8 cellular contexts compared by ENCODE assay signal in genomic region chr11:1763796-1764661, GRCh38. TPM values are rescaled to one million over a fixed set of nuclear protein-coding genes. Genes with fewer than 3 reads are reported as not detected.
A peak's percentile ranks its signal among the peaks of the same experiment; 100 is the strongest.
DNase-seq lines count a peak whose midpoint lies in the region; ATAC-seq and TF ChIP-seq lines count a peak whose summit lies in the region.

Gene CTSD (minus strand): TSS chr11:1763927. CDS start chr11:1763859, 68 bp downstream.

- H3K36me3 ChIP-seq in HUES48 (ENCODE audit: control insufficient read depth, insufficient read depth, low read length): peaks cover 23% of the 10 kb centered on the region

- H3K4me3 ChIP-seq in HUES48 (ENCODE audit: low read depth, low read length) (peak within 1 kb of the TSS; percentile 79), fibroblast of pulmonary artery (replicated peaks; ENCODE audit: low read depth, low read length) (peak within 1 kb of the TSS; percentile 79)

- H3K27ac ChIP-seq in HUES48 (ENCODE audit: low read depth, low read length): peak within 1 kb of the TSS; percentile 45

- intact Hi-C loops in activated T-helper 2 cell treated with anti-CD3 and anti-CD28 coated beads, Interferon-gamma antibody, Interleukin-2, Interleukin-4, amounts not matched to agents 10 μg/mL and 5 μg/mL and 100 μg/mL, durations not matched to agents 14 hours and 24 hours and 36 hours (cut with micrococcal nuclease): no loop called here

- no peaks in the 10 kb centered on the region for H3K27me3 ChIP-seq in HUES48 (ENCODE audit: control insufficient read depth, insufficient read depth, low read length)

- H3K4me1 ChIP-seq in HUES48 (ENCODE audit: control insufficient read depth, insufficient read depth, low read length): peaks cover 8% of the 10 kb centered on the region; the same call in 1 of the 2 replicates

- no peaks in the 10 kb centered on the region for H3K9me3 Mint-ChIP-seq in activated T-helper 2 cell treated with anti-CD3 and anti-CD28 coated beads, Interferon-gamma antibody, Interleukin-2, Interleukin-4, amounts not matched to agents 10 μg/mL and 5 μg/mL and 100 μg/mL, durations not matched to agents 14 hours and 24 hours and 36 hours
- H3K9me3 Mint-ChIP-seq in nephron progenitor cell: no peaks in the 10 kb centered on the region
- no peaks in the 10 kb centered on the region for H3K9me3 Mint-ChIP-seq in stimulated activated naive CD8-positive, alpha-beta T cell treated with anti-CD3 and anti-CD28 coated beads, Interleukin-15, Interleukin-2, amounts not matched to agents 100 ng/mL and 50 ng/mL, for 24 hours

- H3K27ac Mint-ChIP-seq in activated T-helper 2 cell treated with anti-CD3 and anti-CD28 coated beads, Interferon-gamma antibody, Interleukin-2, Interleukin-4, amounts not matched to agents 10 μg/mL and 5 μg/mL and 100 μg/mL, durations not matched to agents 14 hours and 24 hours and 36 hours: peak within 1 kb of the TSS; percentile 85
- no peak within 1 kb of the TSS for H3K27ac Mint-ChIP-seq in nephron progenitor cell
- H3K27ac Mint-ChIP-seq in stimulated activated naive CD8-positive, alpha-beta T cell treated with anti-CD3 and anti-CD28 coated beads, Interleukin-15, Interleukin-2, amounts not matched to agents 100 ng/mL and 50 ng/mL, for 24 hours: peak within 1 kb of the TSS; percentile 81

- H3K27me3 Mint-ChIP-seq in activated T-helper 2 cell treated with anti-CD3 and anti-CD28 coated beads, Interferon-gamma antibody, Interleukin-2, Interleukin-4, amounts not matched to agents 10 μg/mL and 5 μg/mL and 100 μg/mL, durations not matched to agents 14 hours and 24 hours and 36 hours (ENCODE audit: low read depth): no peaks in the 10 kb centered on the region
- H3K27me3 Mint-ChIP-seq in nephron progenitor cell (ENCODE audit: low read depth, poor library complexity): no peaks in the 10 kb centered on the region
- no peaks in the 10 kb centered on the region for H3K27me3 Mint-ChIP-seq in stimulated activated naive CD8-positive, alpha-beta T cell treated with anti-CD3 and anti-CD28 coated beads, Interleukin-15, Interleukin-2, amounts not matched to agents 100 ng/mL and 50 ng/mL, for 24 hours

- H3K4me1 Mint-ChIP-seq in activated T-helper 2 cell treated with anti-CD3 and anti-CD28 coated beads, Interferon-gamma antibody, Interleukin-2, Interleukin-4, amounts not matched to agents 10 μg/mL and 5 μg/mL and 100 μg/mL, durations not matched to agents 14 hours and 24 hours and 36 hours (ENCODE audit: low read depth): peaks cover 8% of the 10 kb centered on the region
- peaks cover 16% of the 10 kb centered on the region for H3K4me1 Mint-ChIP-seq in nephron progenitor cell
- peaks cover 33% of the 10 kb centered on the region for H3K4me1 Mint-ChIP-seq in stimulated activated naive CD8-positive, alpha-beta T cell treated with anti-CD3 and anti-CD28 coated beads, Interleukin-15, Interleukin-2, amounts not matched to agents 100 ng/mL and 50 ng/mL, for 24 hours (ENCODE audit: low read depth)

- H3K36me3 Mint-ChIP-seq in activated T-helper 2 cell treated with anti-CD3 and anti-CD28 coated beads, Interferon-gamma antibody, Interleukin-2, Interleukin-4, amounts not matched to agents 10 μg/mL and 5 μg/mL and 100 μg/mL, durations not matched to agents 14 hours and 24 hours and 36 hours (ENCODE audit: low read depth): peaks cover 2% of the 10 kb centered on the region
- H3K36me3 Mint-ChIP-seq in nephron progenitor cell (ENCODE audit: low read depth): no peaks in the 10 kb centered on the region
- H3K36me3 Mint-ChIP-seq in stimulated activated naive CD8-positive, alpha-beta T cell treated with anti-CD3 and anti-CD28 coated beads, Interleukin-15, Interleukin-2, amounts not matched to agents 100 ng/mL and 50 ng/mL, for 24 hours (ENCODE audit: low read depth): no peaks in the 10 kb centered on the region

- TF ChIP-seq CTCF in fibroblast of pulmonary artery (IDR thresholded peaks at IDR 0.05; ENCODE audit: low read length, missing control alignments) (no peak), nephron progenitor cell (IDR thresholded peaks at IDR 0.05) (no peak)

- peak; percentile 69 for DNase-seq in COR-L47 (lab: John Stamatoyannopoulos, UW)
- DNase-seq in RPMI7951 (ENCODE audit: low read depth): peak; percentile 74
- DNase-seq in activated T-helper 2 cell treated with anti-CD3 and anti-CD28 coated beads, Interferon-gamma antibody, Interleukin-2, Interleukin-4, amounts not matched to agents 10 μg/mL and 5 μg/mL and 100 μg/mL, durations not matched to agents 14 hours and 24 hours and 36 hours (ENCODE audit: low spot score): peak; percentile 86
- DNase-seq in fibroblast of pulmonary artery (ENCODE audit: low read depth): peak; percentile 79
- peak; percentile 89 for DNase-seq in nephron progenitor cell

- ATAC-seq in GM19467 (IDR thresholded peaks at IDR 0.05; ENCODE audit: unreplicated experiment): peak; percentile 67

- H3K4me3 Mint-ChIP-seq in activated T-helper 2 cell treated with anti-CD3 and anti-CD28 coated beads, Interferon-gamma antibody, Interleukin-2, Interleukin-4, amounts not matched to agents 10 μg/mL and 5 μg/mL and 100 μg/mL, durations not matched to agents 14 hours and 24 hours and 36 hours (ENCODE audit: low read depth): peak within 1 kb of the TSS; percentile 90
- H3K4me3 Mint-ChIP-seq in nephron progenitor cell: peak within 1 kb of the TSS; percentile 93
- peak within 1 kb of the TSS; percentile 87 for H3K4me3 Mint-ChIP-seq in stimulated activated naive CD8-positive, alpha-beta T cell treated with anti-CD3 and anti-CD28 coated beads, Interleukin-15, Interleukin-2, amounts not matched to agents 100 ng/mL and 50 ng/mL, for 24 hours

- peak within 1 kb of the TSS; percentile 70 for H3K9ac ChIP-seq in HUES48 (ENCODE audit: low read depth, low read length)

- H3K9me3 ChIP-seq in HUES48 (ENCODE audit: control insufficient read depth, insufficient read depth, low read length): no peaks in the 10 kb centered on the region

RNA-seq across cellular contexts. Expression of gene CTSD, which starts in this region (rescaled TPM):
- total RNA-seq in RPMI7951 (2014; rRNA removed; shearing (Covaris generic)): 383 and 388 TPM in 2 replicates
- 73.5 and 76.3 TPM in 2 replicates for total RNA-seq in activated T-helper 2 cell treated with anti-CD3 and anti-CD28 coated beads, Interferon-gamma antibody, Interleukin-2, Interleukin-4, amounts not matched to agents 10 μg/mL and 5 μg/mL and 100 μg/mL, durations not matched to agents 14 hours and 24 hours and 36 hours

Comparison
In these comparisons a context has a peak if more than half of its experiments do, and no peak if none do; other contexts are left out.
1. Peak in every context shown above with its lines: DNase-seq, ATAC-seq, H3K4me3 ChIP-seq and H3K27ac ChIP-seq.